11 cellular contexts compared by ENCODE assay signal in the genomic region with DNA sequence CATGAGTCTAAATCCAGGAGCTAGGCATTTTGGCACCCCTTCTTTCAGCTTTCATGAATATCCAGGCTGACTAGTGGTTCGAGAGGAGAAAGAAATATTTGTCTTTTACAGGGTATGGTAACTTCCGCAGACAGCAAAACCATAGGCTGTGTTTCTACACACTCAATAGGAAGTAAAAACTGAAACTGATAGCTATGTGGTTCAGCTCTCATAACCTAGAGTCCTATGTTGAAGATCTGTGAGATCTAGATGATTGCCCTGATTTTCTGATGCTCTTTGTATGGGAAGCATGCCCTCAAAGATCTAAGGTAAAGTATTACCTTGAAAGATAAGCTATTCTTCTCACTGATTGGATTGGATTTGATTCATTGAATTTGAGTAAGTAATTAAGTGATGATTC.
A peak's percentile ranks its signal among the peaks of the same experiment; 100 is the strongest.
DNase-seq lines count a peak whose midpoint lies in the region; ATAC-seq, FAIRE-seq and TF ChIP-seq lines count a peak whose summit lies in the region.
"Had no signal": no experiment of that assay in that cellular context is flagged by ENCODE, and none has a peak within 500 bp of the region (broad histone marks: within the 10 kb centered on the region; RNA-seq: fewer than 3 reads in every experiment).

No MANE protein-coding gene starts in this region.

- peak overlapping the region in 3 of 4 donors; percentile 0 to 79 (median 75) for H3K4me3 Mint-ChIP-seq in IgD-negative memory B cell
- H3K4me3 Mint-ChIP-seq: activated naive CD4-positive, alpha-beta T cell treated with anti-CD3 and anti-CD28 coated beads for 36 hours had no signal

- H3K9ac ChIP-seq in HepG2 (ENCODE audit: insufficient read depth, low read depth, low read length): no peak overlapping the region

- FAIRE-seq in HepG2 (lab: Jason Lieb, UNC): no peak

- H4K20me1 ChIP-seq in HepG2 (ENCODE audit: insufficient read depth, low read length): no peaks in the 10 kb centered on the region

- H3K4me3 ChIP-seq in right lobe of liver (no peak overlapping the region), HepG2 (replicated peaks in 1 of 3; ENCODE audit: insufficient read depth in 1 of 3, low read depth in 2 of 3, low read length in 3 of 3) (no peak overlapping the region), upper lobe of right lung (no peak overlapping the region)
- H3K4me3 ChIP-seq: SJSA1 had no signal

- H3K4me2 ChIP-seq in HepG2 (ENCODE audit: low read depth, low read length): no peak overlapping the region

- peaks cover 0 to 18% (median 0%) of the 10 kb centered on the region in 4 donors for H3K4me1 ChIP-seq in right lobe of liver
- H3K4me1 ChIP-seq in HepG2 (ENCODE audit: insufficient read depth, low read length): no peaks in the 10 kb centered on the region
- H3K4me1 ChIP-seq in upper lobe of right lung: peaks cover 12% of the 10 kb centered on the region

- no peaks in the 10 kb centered on the region for H3K9me3 ChIP-seq in right lobe of liver
- H3K9me3 ChIP-seq in HepG2 (ENCODE audit: low read length): no peaks in the 10 kb centered on the region
- H3K9me3 ChIP-seq in upper lobe of right lung: no peaks in the 10 kb centered on the region
- H3K9me3 ChIP-seq: SJSA1 had no signal

- TF ChIP-seq CTCF in right lobe of liver (IDR thresholded peaks at IDR 0.05): no peak
- TF ChIP-seq CTCF in HepG2 (CRISPR knock-in tag; IDR thresholded peaks at IDR 0.05): no peak
- TF ChIP-seq CTCF in upper lobe of right lung (IDR thresholded peaks at IDR 0.05): no peak

- ATAC-seq in right lobe of liver: peak; percentile 19 to 69 (median 48)
- no peak for ATAC-seq in HepG2
- ATAC-seq in HG02623 (IDR thresholded peaks at IDR 0.05; ENCODE audit: unreplicated experiment): peak; percentile 99
- peak; percentile 77 for ATAC-seq in upper lobe of right lung

- TF ChIP-seq POLR2A in right lobe of liver (IDR thresholded peaks at IDR 0.05) (no peak), HepG2 (IDR thresholded peaks at IDR 0.05; ENCODE audit: insufficient read depth in 1 of 2, low read depth in 2 of 2, low read length in 2 of 2) (no peak)

- peaks cover 2% of the 10 kb centered on the region for H3K36me3 Mint-ChIP-seq in IgD-negative memory B cell

- peaks cover 6 to 11% (median 9%) of the 10 kb centered on the region in 3 donors for H3K4me1 Mint-ChIP-seq in IgD-negative memory B cell

- no peaks in the 10 kb centered on the region for H3K27me3 Mint-ChIP-seq in IgD-negative memory B cell

- TF ChIP-seq EP300 in HepG2 (IDR thresholded peaks at IDR 0.05; ENCODE audit: low read depth in 2 of 2, low read length in 2 of 2): no peak
- no peak for TF ChIP-seq EP300 in HepG2 (CRISPR knock-in tag; IDR thresholded peaks at IDR 0.05; ENCODE audit: borderline replicate concordance)

- 21% methylated on average over 2 of the region's 2 CpGs for WGBS in right lobe of liver (ENCODE audit: insufficient coverage, low coverage, low lambda C conversion rate, missing lambda C conversion rate)
- 43% methylated on average over 2 of the region's 2 CpGs for WGBS in HepG2 (ENCODE audit: low lambda C conversion rate)

- DNase-seq in right lobe of liver (no peak), HepG2 (ENCODE audit: low spot score) (no peak), upper lobe of right lung (no peak), NCI-H1105 (lab: John Stamatoyannopoulos, UW) (no peak), occipital lobe (lab: John Stamatoyannopoulos, UW) (no peak), NCI-H2029 (lab: John Stamatoyannopoulos, UW) (no peak)
- DNase-seq: activated naive CD4-positive, alpha-beta T cell treated with anti-CD3 and anti-CD28 coated beads for 36 hours; C1 segment of cervical spinal cord had no signal

- peaks cover 0 to 6% (median 0%) of the 10 kb centered on the region in 4 donors for H3K36me3 ChIP-seq in right lobe of liver
- H3K36me3 ChIP-seq in HepG2 (replicated peaks in 1 of 2; ENCODE audit: control insufficient read depth in 1 of 2, insufficient read depth in 2 of 2, low read length in 2 of 2): peaks cover 0 to 3% of the 10 kb centered on the region in 2 experiments; a peak in 2 of 5 replicates
- H3K36me3 ChIP-seq in upper lobe of right lung: no peaks in the 10 kb centered on the region
- H3K36me3 ChIP-seq: SJSA1 had no signal

- no peak overlapping the region for H3K27ac ChIP-seq in right lobe of liver
- H3K27ac ChIP-seq in HepG2 (ENCODE audit: extremely low read length, insufficient read depth, low read length): no peak overlapping the region
- H3K27ac ChIP-seq in upper lobe of right lung: no peak overlapping the region
- H3K27ac ChIP-seq: SJSA1 had no signal

- no TSS peak for BruUV-seq in HepG2 (replicated peaks; lab: Mats Ljungman, UMichigan)

- TF ChIP-seq RAD21 in HepG2 (CRISPR knock-in tag; IDR thresholded peaks at IDR 0.05): no peak

- no peaks in the 10 kb centered on the region for H3K27me3 ChIP-seq in right lobe of liver
- H3K27me3 ChIP-seq in HepG2 (ENCODE audit: control insufficient read depth in 1 of 2, insufficient read depth in 2 of 2, low read length in 2 of 2): no peaks in the 10 kb centered on the region
- no peaks in the 10 kb centered on the region for H3K27me3 ChIP-seq in upper lobe of right lung
- H3K27me3 ChIP-seq: SJSA1 had no signal

- in situ Hi-C loops in HepG2 (cut with HindIII; ENCODE audit: extremely low pct_ligation_motif_present, low pct_unique_long_range_greater_than_20kb): no loop called here

- H3K9me3 Mint-ChIP-seq in IgD-negative memory B cell: peaks cover 0 to 2% (median 0%) of the 10 kb centered on the region in 3 donors
- H3K9me3 Mint-ChIP-seq: activated naive CD4-positive, alpha-beta T cell treated with anti-CD3 and anti-CD28 coated beads for 36 hours had no signal

- no peaks in the 10 kb centered on the region for H3K79me2 ChIP-seq in HepG2 (ENCODE audit: insufficient read depth, low read length)

- intact Hi-C loops in right lobe of liver (cut with DNase I) (no loop called here), HepG2 (cut with micrococcal nuclease; ENCODE audit: unreplicated experiment) (no loop called here), upper lobe of right lung (cut with DNase I) (no loop called here)

- CTCF ChIA-PET in HepG2 (lab: Yijun Ruan, JAX; ENCODE audit: low intra/inter-chr PET ratio, low total read pairs): no interaction called here

- POLR2A ChIA-PET in HepG2 (lab: Yijun Ruan, JAX): no interaction called here

- H2AFZ ChIP-seq in HepG2 (ENCODE audit: low read length): no peak overlapping the region

- peak overlapping the region in 1 of 3 donors; percentile 36 for H3K27ac Mint-ChIP-seq in IgD-negative memory B cell
- H3K27ac Mint-ChIP-seq: activated naive CD4-positive, alpha-beta T cell treated with anti-CD3 and anti-CD28 coated beads for 36 hours had no signal

TF ChIP-seq in HepG2, 621 proteins besides CTCF, POLR2A, EP300 and RAD21 (continues in another document):
- no peak for TF ChIP-seq ZNF781 (CRISPR knock-in tag; IDR thresholded peaks at IDR 0.05; ENCODE audit: borderline replicate concordance, not compliant biosample characterization)
- TF ChIP-seq ZSCAN25 (CRISPR knock-in tag; IDR thresholded peaks at IDR 0.05): no peak
- TF ChIP-seq SMAD1 (CRISPR knock-in tag; IDR thresholded peaks at IDR 0.05; ENCODE audit: borderline replicate concordance, low read depth): no peak
- TF ChIP-seq MTA3 (CRISPR knock-in tag; IDR thresholded peaks at IDR 0.05): no peak
- no peak for TF ChIP-seq SETDB1 (CRISPR knock-in tag; IDR thresholded peaks at IDR 0.05; ENCODE audit: borderline replicate concordance)
- no peak for TF ChIP-seq ZBTB37 (CRISPR knock-in tag; IDR thresholded peaks at IDR 0.05)
- no peak for TF ChIP-seq ZBTB38 (CRISPR knock-in tag; IDR thresholded peaks at IDR 0.05)
- no peak for TF ChIP-seq ZKSCAN1 (IDR thresholded peaks at IDR 0.05; ENCODE audit: low read length)
- no peak for TF ChIP-seq MYPOP (CRISPR knock-in tag; IDR thresholded peaks at IDR 0.05)
- no peak for TF ChIP-seq KLF16 (CRISPR knock-in tag; IDR thresholded peaks at IDR 0.05)
- no peak for TF ChIP-seq NAIF1 (CRISPR knock-in tag; IDR thresholded peaks at IDR 0.05; ENCODE audit: borderline replicate concordance)
- TF ChIP-seq JDP2 (CRISPR knock-in tag; IDR thresholded peaks at IDR 0.05; ENCODE audit: borderline replicate concordance): no peak
- TF ChIP-seq ARNTL (CRISPR knock-in tag; IDR thresholded peaks at IDR 0.05): no peak
- TF ChIP-seq ZNF34 (CRISPR knock-in tag; IDR thresholded peaks at IDR 0.05; ENCODE audit: borderline replicate concordance): no peak
- TF ChIP-seq TBL1XR1 (IDR thresholded peaks at IDR 0.05; ENCODE audit: borderline replicate concordance, low read length, partially characterized antibody): no peak
